Comparison of ENCODE assay signal across 2 cellular contexts in the genomic region with DNA sequence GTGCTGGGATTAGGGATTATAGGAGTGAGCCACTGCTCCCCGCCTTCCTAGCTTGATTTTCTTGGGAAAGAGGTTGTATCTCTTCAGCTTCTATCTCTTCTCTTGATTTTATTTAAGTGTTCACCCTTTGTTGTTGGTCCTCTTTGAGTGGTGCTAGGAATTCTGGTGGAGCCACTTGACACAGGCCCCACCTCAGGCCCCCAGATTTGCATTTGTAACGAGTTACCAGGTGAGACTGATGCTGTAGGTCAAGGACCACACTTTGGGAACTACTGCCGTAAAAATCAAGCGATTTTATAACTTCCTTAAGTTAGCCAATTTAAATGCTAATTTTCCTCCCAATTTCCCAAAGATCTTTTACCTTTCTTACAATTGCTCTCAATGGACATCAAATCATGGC.
TF ChIP-seq lines count a peak whose summit lies in the region.

No MANE protein-coding gene starts in this region.

TF ChIP-seq in GM23338, 12 proteins besides CTCF, POLR2A, EP300 and RAD21 (continues in another document):
- TF ChIP-seq EZH2phosphoT487 (IDR thresholded peaks at IDR 0.05; ENCODE audit: unreplicated experiment) (no peak), STAT1 (IDR thresholded peaks at IDR 0.05; ENCODE audit: unreplicated experiment) (no peak), EZH2 (IDR thresholded peaks at IDR 0.05; ENCODE audit: low read depth, unreplicated experiment) (no peak), CREB1 (CRISPR knock-in tag; IDR thresholded peaks at IDR 0.05; ENCODE audit: low read depth) (no peak), ZNF114 (CRISPR knock-in tag; IDR thresholded peaks at IDR 0.05) (no peak), NANOG (IDR thresholded peaks at IDR 0.05; ENCODE audit: borderline replicate concordance) (no peak), JUNB (IDR thresholded peaks at IDR 0.05; ENCODE audit: unreplicated experiment) (no peak)
- TF ChIP-seq, protein P1, sequence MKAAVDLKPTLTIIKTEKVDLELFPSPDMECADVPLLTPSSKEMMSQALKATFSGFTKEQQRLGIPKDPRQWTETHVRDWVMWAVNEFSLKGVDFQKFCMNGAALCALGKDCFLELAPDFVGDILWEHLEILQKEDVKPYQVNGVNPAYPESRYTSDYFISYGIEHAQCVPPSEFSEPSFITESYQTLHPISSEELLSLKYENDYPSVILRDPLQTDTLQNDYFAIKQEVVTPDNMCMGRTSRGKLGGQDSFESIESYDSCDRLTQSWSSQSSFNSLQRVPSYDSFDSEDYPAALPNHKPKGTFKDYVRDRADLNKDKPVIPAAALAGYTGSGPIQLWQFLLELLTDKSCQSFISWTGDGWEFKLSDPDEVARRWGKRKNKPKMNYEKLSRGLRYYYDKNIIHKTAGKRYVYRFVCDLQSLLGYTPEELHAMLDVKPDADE (IDR thresholded peaks at IDR 0.05), result no peak
- TF ChIP-seq, protein P2, sequence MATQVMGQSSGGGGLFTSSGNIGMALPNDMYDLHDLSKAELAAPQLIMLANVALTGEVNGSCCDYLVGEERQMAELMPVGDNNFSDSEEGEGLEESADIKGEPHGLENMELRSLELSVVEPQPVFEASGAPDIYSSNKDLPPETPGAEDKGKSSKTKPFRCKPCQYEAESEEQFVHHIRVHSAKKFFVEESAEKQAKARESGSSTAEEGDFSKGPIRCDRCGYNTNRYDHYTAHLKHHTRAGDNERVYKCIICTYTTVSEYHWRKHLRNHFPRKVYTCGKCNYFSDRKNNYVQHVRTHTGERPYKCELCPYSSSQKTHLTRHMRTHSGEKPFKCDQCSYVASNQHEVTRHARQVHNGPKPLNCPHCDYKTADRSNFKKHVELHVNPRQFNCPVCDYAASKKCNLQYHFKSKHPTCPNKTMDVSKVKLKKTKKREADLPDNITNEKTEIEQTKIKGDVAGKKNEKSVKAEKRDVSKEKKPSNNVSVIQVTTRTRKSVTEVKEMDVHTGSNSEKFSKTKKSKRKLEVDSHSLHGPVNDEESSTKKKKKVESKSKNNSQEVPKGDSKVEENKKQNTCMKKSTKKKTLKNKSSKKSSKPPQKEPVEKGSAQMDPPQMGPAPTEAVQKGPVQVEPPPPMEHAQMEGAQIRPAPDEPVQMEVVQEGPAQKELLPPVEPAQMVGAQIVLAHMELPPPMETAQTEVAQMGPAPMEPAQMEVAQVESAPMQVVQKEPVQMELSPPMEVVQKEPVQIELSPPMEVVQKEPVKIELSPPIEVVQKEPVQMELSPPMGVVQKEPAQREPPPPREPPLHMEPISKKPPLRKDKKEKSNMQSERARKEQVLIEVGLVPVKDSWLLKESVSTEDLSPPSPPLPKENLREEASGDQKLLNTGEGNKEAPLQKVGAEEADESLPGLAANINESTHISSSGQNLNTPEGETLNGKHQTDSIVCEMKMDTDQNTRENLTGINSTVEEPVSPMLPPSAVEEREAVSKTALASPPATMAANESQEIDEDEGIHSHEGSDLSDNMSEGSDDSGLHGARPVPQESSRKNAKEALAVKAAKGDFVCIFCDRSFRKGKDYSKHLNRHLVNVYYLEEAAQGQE (IDR thresholded peaks at IDR 0.05; ENCODE audit: unreplicated experiment), result no peak
- TF ChIP-seq, protein P3, sequence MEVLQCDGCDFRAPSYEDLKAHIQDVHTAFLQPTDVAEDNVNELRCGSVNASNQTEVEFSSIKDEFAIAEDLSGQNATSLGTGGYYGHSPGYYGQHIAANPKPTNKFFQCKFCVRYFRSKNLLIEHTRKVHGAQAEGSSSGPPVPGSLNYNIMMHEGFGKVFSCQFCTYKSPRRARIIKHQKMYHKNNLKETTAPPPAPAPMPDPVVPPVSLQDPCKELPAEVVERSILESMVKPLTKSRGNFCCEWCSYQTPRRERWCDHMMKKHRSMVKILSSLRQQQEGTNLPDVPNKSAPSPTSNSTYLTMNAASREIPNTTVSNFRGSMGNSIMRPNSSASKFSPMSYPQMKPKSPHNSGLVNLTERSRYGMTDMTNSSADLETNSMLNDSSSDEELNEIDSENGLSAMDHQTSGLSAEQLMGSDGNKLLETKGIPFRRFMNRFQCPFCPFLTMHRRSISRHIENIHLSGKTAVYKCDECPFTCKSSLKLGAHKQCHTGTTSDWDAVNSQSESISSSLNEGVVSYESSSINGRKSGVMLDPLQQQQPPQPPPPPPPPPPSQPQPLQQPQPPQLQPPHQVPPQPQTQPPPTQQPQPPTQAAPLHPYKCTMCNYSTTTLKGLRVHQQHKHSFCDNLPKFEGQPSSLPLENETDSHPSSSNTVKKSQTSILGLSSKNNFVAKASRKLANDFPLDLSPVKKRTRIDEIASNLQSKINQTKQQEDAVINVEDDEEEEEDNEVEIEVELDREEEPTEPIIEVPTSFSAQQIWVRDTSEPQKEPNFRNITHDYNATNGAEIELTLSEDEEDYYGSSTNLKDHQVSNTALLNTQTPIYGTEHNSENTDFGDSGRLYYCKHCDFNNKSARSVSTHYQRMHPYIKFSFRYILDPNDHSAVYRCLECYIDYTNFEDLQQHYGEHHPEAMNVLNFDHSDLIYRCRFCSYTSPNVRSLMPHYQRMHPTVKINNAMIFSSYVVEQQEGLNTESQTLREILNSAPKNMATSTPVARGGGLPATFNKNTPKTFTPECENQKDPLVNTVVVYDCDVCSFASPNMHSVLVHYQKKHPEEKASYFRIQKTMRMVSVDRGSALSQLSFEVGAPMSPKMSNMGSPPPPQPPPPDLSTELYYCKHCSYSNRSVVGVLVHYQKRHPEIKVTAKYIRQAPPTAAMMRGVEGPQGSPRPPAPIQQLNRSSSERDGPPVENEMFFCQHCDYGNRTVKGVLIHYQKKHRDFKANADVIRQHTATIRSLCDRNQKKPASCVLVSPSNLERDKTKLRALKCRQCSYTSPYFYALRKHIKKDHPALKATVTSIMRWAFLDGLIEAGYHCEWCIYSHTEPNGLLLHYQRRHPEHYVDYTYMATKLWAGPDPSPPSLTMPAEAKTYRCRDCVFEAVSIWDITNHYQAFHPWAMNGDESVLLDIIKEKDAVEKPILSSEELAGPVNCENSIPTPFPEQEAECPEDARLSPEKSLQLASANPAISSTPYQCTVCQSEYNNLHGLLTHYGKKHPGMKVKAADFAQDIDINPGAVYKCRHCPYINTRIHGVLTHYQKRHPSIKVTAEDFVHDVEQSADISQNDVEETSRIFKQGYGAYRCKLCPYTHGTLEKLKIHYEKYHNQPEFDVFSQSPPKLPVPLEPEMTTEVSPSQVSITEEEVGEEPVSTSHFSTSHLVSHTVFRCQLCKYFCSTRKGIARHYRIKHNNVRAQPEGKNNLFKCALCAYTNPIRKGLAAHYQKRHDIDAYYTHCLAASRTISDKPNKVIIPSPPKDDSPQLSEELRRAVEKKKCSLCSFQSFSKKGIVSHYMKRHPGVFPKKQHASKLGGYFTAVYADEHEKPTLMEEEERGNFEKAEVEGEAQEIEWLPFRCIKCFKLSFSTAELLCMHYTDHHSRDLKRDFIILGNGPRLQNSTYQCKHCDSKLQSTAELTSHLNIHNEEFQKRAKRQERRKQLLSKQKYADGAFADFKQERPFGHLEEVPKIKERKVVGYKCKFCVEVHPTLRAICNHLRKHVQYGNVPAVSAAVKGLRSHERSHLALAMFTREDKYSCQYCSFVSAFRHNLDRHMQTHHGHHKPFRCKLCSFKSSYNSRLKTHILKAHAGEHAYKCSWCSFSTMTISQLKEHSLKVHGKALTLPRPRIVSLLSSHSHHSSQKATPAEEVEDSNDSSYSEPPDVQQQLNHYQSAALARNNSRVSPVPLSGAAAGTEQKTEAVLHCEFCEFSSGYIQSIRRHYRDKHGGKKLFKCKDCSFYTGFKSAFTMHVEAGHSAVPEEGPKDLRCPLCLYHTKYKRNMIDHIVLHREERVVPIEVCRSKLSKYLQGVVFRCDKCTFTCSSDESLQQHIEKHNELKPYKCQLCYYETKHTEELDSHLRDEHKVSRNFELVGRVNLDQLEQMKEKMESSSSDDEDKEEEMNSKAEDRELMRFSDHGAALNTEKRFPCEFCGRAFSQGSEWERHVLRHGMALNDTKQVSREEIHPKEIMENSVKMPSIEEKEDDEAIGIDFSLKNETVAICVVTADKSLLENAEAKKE (CRISPR knock-in tag; IDR thresholded peaks at IDR 0.05), result no peak

TF ChIP-seq in H1, 55 proteins besides CTCF, POLR2A, EP300 and RAD21:
- TF ChIP-seq SIN3A (conservative IDR thresholded peaks at IDR 0.05 in 1 of 2, IDR thresholded peaks at IDR 0.05 in 1 of 2; ENCODE audit: low read depth in 1 of 2, low read length in 2 of 2) (no peak), RFX5 (IDR thresholded peaks at IDR 0.05; ENCODE audit: borderline replicate concordance, low read depth, low read length) (no peak), ASH2L (IDR thresholded peaks at IDR 0.05; ENCODE audit: low read length) (no peak), SAP30 (IDR thresholded peaks at IDR 0.05; ENCODE audit: insufficient read depth, insufficient replicate concordance, low read length) (no peak), ZNF274 (IDR thresholded peaks at IDR 0.05; ENCODE audit: borderline replicate concordance, extremely low read depth, low read length) (no peak), BRCA1 (IDR thresholded peaks at IDR 0.05; ENCODE audit: low read depth, low read length) (no peak), HDAC2 (IDR thresholded peaks at IDR 0.05; ENCODE audit: borderline replicate concordance in 1 of 2, low read depth in 2 of 2, low read length in 2 of 2) (no peak), NRF1 (IDR thresholded peaks at IDR 0.05; ENCODE audit: low read depth, low read length) (no peak)
- TF ChIP-seq, protein P4, sequence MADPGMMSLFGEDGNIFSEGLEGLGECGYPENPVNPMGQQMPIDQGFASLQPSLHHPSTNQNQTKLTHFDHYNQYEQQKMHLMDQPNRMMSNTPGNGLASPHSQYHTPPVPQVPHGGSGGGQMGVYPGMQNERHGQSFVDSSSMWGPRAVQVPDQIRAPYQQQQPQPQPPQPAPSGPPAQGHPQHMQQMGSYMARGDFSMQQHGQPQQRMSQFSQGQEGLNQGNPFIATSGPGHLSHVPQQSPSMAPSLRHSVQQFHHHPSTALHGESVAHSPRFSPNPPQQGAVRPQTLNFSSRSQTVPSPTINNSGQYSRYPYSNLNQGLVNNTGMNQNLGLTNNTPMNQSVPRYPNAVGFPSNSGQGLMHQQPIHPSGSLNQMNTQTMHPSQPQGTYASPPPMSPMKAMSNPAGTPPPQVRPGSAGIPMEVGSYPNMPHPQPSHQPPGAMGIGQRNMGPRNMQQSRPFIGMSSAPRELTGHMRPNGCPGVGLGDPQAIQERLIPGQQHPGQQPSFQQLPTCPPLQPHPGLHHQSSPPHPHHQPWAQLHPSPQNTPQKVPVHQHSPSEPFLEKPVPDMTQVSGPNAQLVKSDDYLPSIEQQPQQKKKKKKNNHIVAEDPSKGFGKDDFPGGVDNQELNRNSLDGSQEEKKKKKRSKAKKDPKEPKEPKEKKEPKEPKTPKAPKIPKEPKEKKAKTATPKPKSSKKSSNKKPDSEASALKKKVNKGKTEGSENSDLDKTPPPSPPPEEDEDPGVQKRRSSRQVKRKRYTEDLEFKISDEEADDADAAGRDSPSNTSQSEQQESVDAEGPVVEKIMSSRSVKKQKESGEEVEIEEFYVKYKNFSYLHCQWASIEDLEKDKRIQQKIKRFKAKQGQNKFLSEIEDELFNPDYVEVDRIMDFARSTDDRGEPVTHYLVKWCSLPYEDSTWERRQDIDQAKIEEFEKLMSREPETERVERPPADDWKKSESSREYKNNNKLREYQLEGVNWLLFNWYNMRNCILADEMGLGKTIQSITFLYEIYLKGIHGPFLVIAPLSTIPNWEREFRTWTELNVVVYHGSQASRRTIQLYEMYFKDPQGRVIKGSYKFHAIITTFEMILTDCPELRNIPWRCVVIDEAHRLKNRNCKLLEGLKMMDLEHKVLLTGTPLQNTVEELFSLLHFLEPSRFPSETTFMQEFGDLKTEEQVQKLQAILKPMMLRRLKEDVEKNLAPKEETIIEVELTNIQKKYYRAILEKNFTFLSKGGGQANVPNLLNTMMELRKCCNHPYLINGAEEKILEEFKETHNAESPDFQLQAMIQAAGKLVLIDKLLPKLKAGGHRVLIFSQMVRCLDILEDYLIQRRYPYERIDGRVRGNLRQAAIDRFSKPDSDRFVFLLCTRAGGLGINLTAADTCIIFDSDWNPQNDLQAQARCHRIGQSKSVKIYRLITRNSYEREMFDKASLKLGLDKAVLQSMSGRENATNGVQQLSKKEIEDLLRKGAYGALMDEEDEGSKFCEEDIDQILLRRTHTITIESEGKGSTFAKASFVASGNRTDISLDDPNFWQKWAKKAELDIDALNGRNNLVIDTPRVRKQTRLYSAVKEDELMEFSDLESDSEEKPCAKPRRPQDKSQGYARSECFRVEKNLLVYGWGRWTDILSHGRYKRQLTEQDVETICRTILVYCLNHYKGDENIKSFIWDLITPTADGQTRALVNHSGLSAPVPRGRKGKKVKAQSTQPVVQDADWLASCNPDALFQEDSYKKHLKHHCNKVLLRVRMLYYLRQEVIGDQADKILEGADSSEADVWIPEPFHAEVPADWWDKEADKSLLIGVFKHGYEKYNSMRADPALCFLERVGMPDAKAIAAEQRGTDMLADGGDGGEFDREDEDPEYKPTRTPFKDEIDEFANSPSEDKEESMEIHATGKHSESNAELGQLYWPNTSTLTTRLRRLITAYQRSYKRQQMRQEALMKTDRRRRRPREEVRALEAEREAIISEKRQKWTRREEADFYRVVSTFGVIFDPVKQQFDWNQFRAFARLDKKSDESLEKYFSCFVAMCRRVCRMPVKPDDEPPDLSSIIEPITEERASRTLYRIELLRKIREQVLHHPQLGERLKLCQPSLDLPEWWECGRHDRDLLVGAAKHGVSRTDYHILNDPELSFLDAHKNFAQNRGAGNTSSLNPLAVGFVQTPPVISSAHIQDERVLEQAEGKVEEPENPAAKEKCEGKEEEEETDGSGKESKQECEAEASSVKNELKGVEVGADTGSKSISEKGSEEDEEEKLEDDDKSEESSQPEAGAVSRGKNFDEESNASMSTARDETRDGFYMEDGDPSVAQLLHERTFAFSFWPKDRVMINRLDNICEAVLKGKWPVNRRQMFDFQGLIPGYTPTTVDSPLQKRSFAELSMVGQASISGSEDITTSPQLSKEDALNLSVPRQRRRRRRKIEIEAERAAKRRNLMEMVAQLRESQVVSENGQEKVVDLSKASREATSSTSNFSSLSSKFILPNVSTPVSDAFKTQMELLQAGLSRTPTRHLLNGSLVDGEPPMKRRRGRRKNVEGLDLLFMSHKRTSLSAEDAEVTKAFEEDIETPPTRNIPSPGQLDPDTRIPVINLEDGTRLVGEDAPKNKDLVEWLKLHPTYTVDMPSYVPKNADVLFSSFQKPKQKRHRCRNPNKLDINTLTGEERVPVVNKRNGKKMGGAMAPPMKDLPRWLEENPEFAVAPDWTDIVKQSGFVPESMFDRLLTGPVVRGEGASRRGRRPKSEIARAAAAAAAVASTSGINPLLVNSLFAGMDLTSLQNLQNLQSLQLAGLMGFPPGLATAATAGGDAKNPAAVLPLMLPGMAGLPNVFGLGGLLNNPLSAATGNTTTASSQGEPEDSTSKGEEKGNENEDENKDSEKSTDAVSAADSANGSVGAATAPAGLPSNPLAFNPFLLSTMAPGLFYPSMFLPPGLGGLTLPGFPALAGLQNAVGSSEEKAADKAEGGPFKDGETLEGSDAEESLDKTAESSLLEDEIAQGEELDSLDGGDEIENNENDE (IDR thresholded peaks at IDR 0.05; ENCODE audit: insufficient replicate concordance, low read length), result no peak
